Comparison of ENCODE assay signal across 8 cellular contexts in genomic region chr6:115891111-115891669, GRCh38.
DNase-seq lines count a peak whose midpoint lies in the region; ATAC-seq and TF ChIP-seq lines count a peak whose summit lies in the region.

No MANE protein-coding gene starts in this region.

- no peak overlapping the region for H3K4me3 ChIP-seq in astrocyte of the cerebellum (ENCODE audit: low read depth, low read length)
- H3K4me3 ChIP-seq in coronary artery, result no peak overlapping the region

- DNase-seq in EL (peak; percentile 60), astrocyte of the cerebellum (ENCODE audit: low read depth) (peak; percentile 20), ecto neural progenitor cell (ENCODE audit: low spot score) (no peak), coronary artery (ENCODE audit: low spot score) (no peak)
- no peak for DNase-seq in activated naive CD4-positive, alpha-beta T cell (lab: John Stamatoyannopoulos, UW)

- TF ChIP-seq CTCF in astrocyte of the cerebellum (IDR thresholded peaks at IDR 0.05; ENCODE audit: low read depth, low read length, missing control alignments) (no peak), coronary artery (IDR thresholded peaks at IDR 0.05) (no peak)

- ATAC-seq in GM19455 (IDR thresholded peaks at IDR 0.05; ENCODE audit: unreplicated experiment), result peak; percentile 98
- ATAC-seq in HG03175 (IDR thresholded peaks at IDR 0.05; ENCODE audit: unreplicated experiment), result peak; percentile 99
- no peak for ATAC-seq in SK-N-SH treated with all-trans-retinoic acid at 6 μM for 48 hours

- H3K27ac ChIP-seq in coronary artery, result no peak overlapping the region

- in situ Hi-C loops in astrocyte of the cerebellum (cut with HindIII; ENCODE audit: low sequenced_read_pairs), result no loop called here

TF ChIP-seq in SK-N-SH treated with all-trans-retinoic acid at 6 μM for 48 hours, 23 proteins besides CTCF, POLR2A, EP300 and RAD21:
- TF ChIP-seq ZNF70 (CRISPR knock-in tag; IDR thresholded peaks at IDR 0.05), result no peak
TF ChIP-seq in SK-N-SH treated with all-trans-retinoic acid at 6 μM for 48 hours: peak in this region for 0.

Comparison
In these comparisons a context has a peak if more than half of its experiments do, and no peak if none do; other contexts are left out.
1. DNase-seq: peak in EL (single experiment) and astrocyte of the cerebellum (single experiment); none in ecto neural progenitor cell (single experiment), coronary artery (single experiment) and activated naive CD4-positive, alpha-beta T cell (0 of 4).